ENCODE assay signal across 19 cellular contexts in the genomic region with DNA sequence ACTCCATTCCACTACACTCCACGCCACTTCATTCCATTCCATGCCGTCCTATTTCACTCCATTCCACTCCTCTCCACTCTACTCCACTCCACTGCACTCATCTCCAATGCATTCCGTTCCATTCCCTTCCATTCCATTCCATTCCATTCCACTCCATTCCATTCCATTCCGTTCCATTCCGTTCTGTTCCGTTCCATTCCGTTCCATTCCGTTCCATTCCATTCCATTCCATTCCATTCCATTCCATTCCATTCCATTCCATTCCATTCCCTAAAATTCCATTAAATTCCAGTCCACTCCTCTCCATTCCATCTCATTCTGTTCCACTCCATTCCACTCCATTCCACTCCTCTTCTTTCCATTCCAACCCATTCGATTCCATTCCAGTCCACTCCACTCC.
DNase-seq lines count a peak whose midpoint lies in the region; ATAC-seq and TF ChIP-seq lines count a peak whose summit lies in the region.
"Had no signal": no experiment of that assay in that cellular context is flagged by ENCODE, and none has a peak within 500 bp of the region (broad histone marks: within the 10 kb centered on the region; RNA-seq: fewer than 3 reads in every experiment).

No MANE protein-coding gene starts in this region.

- no peaks in the 10 kb centered on the region for H3K36me3 ChIP-seq in lower lobe of right lung
- H3K36me3 ChIP-seq in upper lobe of right lung, result no peaks in the 10 kb centered on the region

- H3K27me3 ChIP-seq in lower lobe of right lung (ENCODE audit: low read depth) (no peaks in the 10 kb centered on the region), upper lobe of right lung (no peaks in the 10 kb centered on the region)

- ATAC-seq in Right ventricle myocardium superior (ENCODE audit: poor library complexity) (peak; percentile 67), Right ventricle myocardium inferior (no peak), esophagus mucosa (peak; percentile 69), lower lobe of right lung (peak; percentile 64 to 83), upper lobe of right lung (peak; percentile 78)
- ATAC-seq: HCT116, PC-3 had no signal

- DNase-seq in Right ventricle myocardium superior, result no peak
- DNase-seq in Right ventricle myocardium inferior (ENCODE audit: missing footprints), result no peak
- DNase-seq in lower lobe of right lung, result no peak
- DNase-seq in upper lobe of right lung, result no peak
- DNase-seq in type B pancreatic cell (ENCODE audit: extremely low spot score, unreplicated experiment), result no peak
- no peak for DNase-seq in HUDEP-2 (lab: John Stamatoyannopoulos, UW; ENCODE audit: unreplicated experiment in 76 of 76)
- DNase-seq in progenitor cell of endocrine pancreas (ENCODE audit: low spot score, unreplicated experiment), result no peak
- DNase-seq: CD4-positive, alpha-beta memory T cell; DMS79 treated with DMSO at 0.1 percent for 48 hours; GM23248; KG1; NCI-H1092; NCI-H2081 treated with DMSO at 0.1 percent for 48 hours; NCI-H510A; NCI-H82; PC-3 had no signal

- H3K9me3 ChIP-seq in lower lobe of right lung (peaks cover 6% of the 10 kb centered on the region), upper lobe of right lung (no peaks in the 10 kb centered on the region)

- H3K27ac Mint-ChIP-seq in type B pancreatic cell, result no peak overlapping the region
- H3K27ac Mint-ChIP-seq in progenitor cell of endocrine pancreas, result no peak overlapping the region
- H3K27ac Mint-ChIP-seq: CD4-positive, alpha-beta memory T cell had no signal

- no peaks in the 10 kb centered on the region for H3K4me1 ChIP-seq in lower lobe of right lung
- no peaks in the 10 kb centered on the region for H3K4me1 ChIP-seq in upper lobe of right lung

- H3K4me1 Mint-ChIP-seq in type B pancreatic cell (ENCODE audit: unreplicated experiment), result no peaks in the 10 kb centered on the region
- H3K4me1 Mint-ChIP-seq in progenitor cell of endocrine pancreas (ENCODE audit: low read depth), result no peaks in the 10 kb centered on the region

- H3K4me3 Mint-ChIP-seq in type B pancreatic cell (no peak overlapping the region), progenitor cell of endocrine pancreas (ENCODE audit: low read depth) (no peak overlapping the region)

- H3K27ac ChIP-seq in lower lobe of right lung, result no peak overlapping the region
- no peak overlapping the region for H3K27ac ChIP-seq in upper lobe of right lung
- H3K27ac ChIP-seq: GM23248, RWPE1 had no signal

- no peaks in the 10 kb centered on the region for H3K27me3 Mint-ChIP-seq in type B pancreatic cell
- no peaks in the 10 kb centered on the region for H3K27me3 Mint-ChIP-seq in progenitor cell of endocrine pancreas

- H3K9me3 Mint-ChIP-seq in type B pancreatic cell, result no peaks in the 10 kb centered on the region
- peaks cover 18% of the 10 kb centered on the region for H3K9me3 Mint-ChIP-seq in progenitor cell of endocrine pancreas (ENCODE audit: low read depth)

- H3K36me3 Mint-ChIP-seq in type B pancreatic cell (no peaks in the 10 kb centered on the region), progenitor cell of endocrine pancreas (ENCODE audit: insufficient read depth) (peaks cover 3% of the 10 kb centered on the region)

- H3K4me3 ChIP-seq in lower lobe of right lung (no peak overlapping the region), upper lobe of right lung (no peak overlapping the region)
- H3K4me3 ChIP-seq: GM23248 had no signal

- TF ChIP-seq CTCF in lower lobe of right lung (IDR thresholded peaks at IDR 0.05) (no peak), upper lobe of right lung (IDR thresholded peaks at IDR 0.05) (no peak), type B pancreatic cell (conservative IDR thresholded peaks at IDR 0.05) (no peak), progenitor cell of endocrine pancreas (IDR thresholded peaks at IDR 0.05; ENCODE audit: unreplicated experiment) (no peak)

- intact Hi-C loops in Right ventricle myocardium superior (cut with DNase I), result no loop called here
- intact Hi-C loops in Right ventricle myocardium inferior (cut with DNase I), result no loop called here
- intact Hi-C loops in lower lobe of right lung (cut with DNase I), result no loop called here
- intact Hi-C loops in upper lobe of right lung (cut with DNase I), result no loop called here
